ENCODE assay signal across 1 cellular context in genomic region chr10:73413108-73413527, GRCh38.
TF ChIP-seq lines count a peak whose summit lies in the region.

No MANE protein-coding gene starts in this region.

TF ChIP-seq in HepG2, 621 proteins besides CTCF, POLR2A, EP300 and RAD21 (continued from another document):
- TF ChIP-seq ZBED4 (CRISPR knock-in tag; IDR thresholded peaks at IDR 0.05; ENCODE audit: borderline replicate concordance) (no peak), RNF2 (conservative IDR thresholded peaks at IDR 0.05; ENCODE audit: low read depth) (no peak), ARHGAP35 (CRISPR knock-in tag; IDR thresholded peaks at IDR 0.05; ENCODE audit: borderline replicate concordance) (no peak), KLF11 (CRISPR knock-in tag; IDR thresholded peaks at IDR 0.05) (no peak), FOXA3 (CRISPR knock-in tag; IDR thresholded peaks at IDR 0.05) (0 out of 2 replicates have a peak, but pooled peaks have one; percentile 7), ZNF780A (CRISPR knock-in tag; IDR thresholded peaks at IDR 0.05) (0 out of 2 replicates have a peak, but pooled peaks have one; percentile 54), CREB1 (IDR thresholded peaks at IDR 0.05) (peak; percentile 25; the same call in 1 of the 2 replicates), CREB1 (CRISPR knock-in tag; IDR thresholded peaks at IDR 0.05) (no peak), HMG20A (CRISPR knock-in tag; IDR thresholded peaks at IDR 0.05; ENCODE audit: borderline replicate concordance) (no peak), RFX3 (CRISPR knock-in tag; IDR thresholded peaks at IDR 0.05) (no peak), LCORL (IDR thresholded peaks at IDR 0.05) (no peak), LCORL (CRISPR knock-in tag; IDR thresholded peaks at IDR 0.05) (no peak), KDM1A (CRISPR knock-in tag; IDR thresholded peaks at IDR 0.05) (no peak), POLR2AphosphoS2 (IDR thresholded peaks at IDR 0.05; ENCODE audit: low read depth, low read length) (no peak), STAG1 (CRISPR knock-in tag; IDR thresholded peaks at IDR 0.05) (no peak), ZFYVE20 (CRISPR knock-in tag; IDR thresholded peaks at IDR 0.05; ENCODE audit: borderline replicate concordance, low read depth) (no peak), SMAD3 (CRISPR knock-in tag; IDR thresholded peaks at IDR 0.05) (no peak), KDM5A (IDR thresholded peaks at IDR 0.05; ENCODE audit: borderline replicate concordance, low read length) (peak; percentile 66), ZNF431 (CRISPR knock-in tag; IDR thresholded peaks at IDR 0.05; ENCODE audit: borderline replicate concordance, low read depth) (no peak), YEATS2 (CRISPR knock-in tag; IDR thresholded peaks at IDR 0.05; ENCODE audit: borderline replicate concordance) (no peak; the same call in 1 of the 2 replicates), ZNF761 (CRISPR knock-in tag; conservative IDR thresholded peaks at IDR 0.05) (no peak), ZNF678 (CRISPR knock-in tag; IDR thresholded peaks at IDR 0.05) (no peak), HNF4A (CRISPR knock-in tag; IDR thresholded peaks at IDR 0.05) (peak; percentile 16; the same call in 1 of the 2 replicates), REL (CRISPR knock-in tag; conservative IDR thresholded peaks at IDR 0.05) (0 out of 2 replicates have a peak, but pooled peaks have one; percentile 6), ZC3H13 (CRISPR knock-in tag; IDR thresholded peaks at IDR 0.05) (0 out of 2 replicates have a peak, but pooled peaks have one; percentile 57), EED (CRISPR knock-in tag; IDR thresholded peaks at IDR 0.05) (0 out of 2 replicates have a peak, but pooled peaks have one; percentile 11), BCLAF1 (IDR thresholded peaks at IDR 0.05) (no peak), ZNF777 (CRISPR knock-in tag; IDR thresholded peaks at IDR 0.05) (no peak), ZFP91 (CRISPR knock-in tag; IDR thresholded peaks at IDR 0.05; ENCODE audit: borderline replicate concordance) (no peak), ZMYM3 (CRISPR knock-in tag; IDR thresholded peaks at IDR 0.05) (no peak), BHLHE40 (IDR thresholded peaks at IDR 0.05; ENCODE audit: low read length) (no peak), ZNF253 (CRISPR knock-in tag; IDR thresholded peaks at IDR 0.05; ENCODE audit: borderline replicate concordance) (no peak), PPARG (CRISPR knock-in tag; conservative IDR thresholded peaks at IDR 0.05) (no peak), CC2D1A (CRISPR knock-in tag; IDR thresholded peaks at IDR 0.05) (no peak), TCF7 (IDR thresholded peaks at IDR 0.05; ENCODE audit: low read depth) (no peak), CBX1 (IDR thresholded peaks at IDR 0.05; ENCODE audit: low read depth) (no peak), SIN3A (IDR thresholded peaks at IDR 0.05; ENCODE audit: borderline replicate concordance, low read depth, low read length) (peak; percentile 15; the same call in 1 of the 2 replicates), SMARCE1 (IDR thresholded peaks at IDR 0.05; ENCODE audit: borderline replicate concordance) (no peak), PHF5A (CRISPR knock-in tag; IDR thresholded peaks at IDR 0.05; ENCODE audit: low read depth, unreplicated experiment) (no peak), RFXAP (CRISPR knock-in tag; IDR thresholded peaks at IDR 0.05; ENCODE audit: borderline replicate concordance) (0 out of 2 replicates have a peak, but pooled peaks have one; percentile 12), ARNT (IDR thresholded peaks at IDR 0.05) (no peak), RARA (CRISPR knock-in tag; IDR thresholded peaks at IDR 0.05) (0 out of 2 replicates have a peak, but pooled peaks have one; percentile 5), ZFP36 (IDR thresholded peaks at IDR 0.05; ENCODE audit: borderline replicate concordance, low read depth, low read length, partially characterized antibody) (no peak), SIX4 (CRISPR knock-in tag; IDR thresholded peaks at IDR 0.05) (no peak), MED8 (CRISPR knock-in tag; IDR thresholded peaks at IDR 0.05; ENCODE audit: insufficient replicate concordance) (no peak), ZNF317 (CRISPR knock-in tag; IDR thresholded peaks at IDR 0.05) (no peak), MAFG (CRISPR knock-in tag; IDR thresholded peaks at IDR 0.05) (no peak), ZFY (CRISPR knock-in tag; IDR thresholded peaks at IDR 0.05) (no peak), ZNF768 (CRISPR knock-in tag; IDR thresholded peaks at IDR 0.05) (no peak), SALL1 (CRISPR knock-in tag; IDR thresholded peaks at IDR 0.05) (no peak), KAT8 (CRISPR knock-in tag; IDR thresholded peaks at IDR 0.05) (no peak), ZSCAN30 (CRISPR knock-in tag; IDR thresholded peaks at IDR 0.05) (no peak), EHMT2 (IDR thresholded peaks at IDR 0.05; ENCODE audit: borderline replicate concordance, low read depth, low read length) (no peak), CCDC6 (CRISPR knock-in tag; IDR thresholded peaks at IDR 0.05) (no peak; the same call in 1 of the 2 replicates), TEAD3 (CRISPR knock-in tag; optimal IDR thresholded peaks at IDR 0.05; ENCODE audit: borderline replicate concordance) (peak; percentile 27), SSRP1 (CRISPR knock-in tag; IDR thresholded peaks at IDR 0.05) (no peak), BCL6 (CRISPR knock-in tag; IDR thresholded peaks at IDR 0.05) (peak; percentile 68), FOSL2 (CRISPR knock-in tag; IDR thresholded peaks at IDR 0.05) (no peak), MYNN (CRISPR knock-in tag; IDR thresholded peaks at IDR 0.05; ENCODE audit: low read depth) (no peak), PITX1 (CRISPR knock-in tag; IDR thresholded peaks at IDR 0.05) (no peak)
